ENCODE assay signal across 23 cellular contexts in genomic region chr6:3857822-3858221, GRCh38. TPM values are rescaled to one million over a fixed set of nuclear protein-coding genes. Genes with fewer than 3 reads are reported as not detected.
DNase-seq lines count a peak whose midpoint lies in the region; ATAC-seq, FAIRE-seq and TF ChIP-seq lines count a peak whose summit lies in the region.
"Had no signal": no experiment of that assay in that cellular context is flagged by ENCODE, and none has a peak within 500 bp of the region (broad histone marks: within the 10 kb centered on the region; RNA-seq: fewer than 3 reads in every experiment).

No MANE protein-coding gene starts in this region.

- H3K36me3 ChIP-seq in liver (ENCODE audit: control insufficient read depth in 4 of 4, insufficient read depth in 3 of 4, low read depth in 1 of 4, low read length in 3 of 4) (no peaks in the 10 kb centered on the region), HepG2 (replicated peaks in 1 of 2; ENCODE audit: control insufficient read depth in 1 of 2, insufficient read depth in 2 of 2, low read length in 2 of 2) (no peaks in the 10 kb centered on the region), esophagus muscularis mucosa (no peaks in the 10 kb centered on the region)
- H3K36me3 ChIP-seq: BLaER1, HAP-1 had no signal

- in situ Hi-C loops in HepG2 (cut with HindIII; ENCODE audit: extremely low pct_ligation_motif_present, low pct_unique_long_range_greater_than_20kb): no loop called here

- H3K4me2 ChIP-seq in HepG2 (ENCODE audit: low read depth, low read length): no peak overlapping the region
- H3K4me2 ChIP-seq: BLaER1 had no signal

- POLR2A ChIA-PET in HepG2 (lab: Yijun Ruan, JAX): no interaction called here

- no peak overlapping the region for H3K9ac ChIP-seq in liver (ENCODE audit: low read depth in 1 of 2, low read length in 2 of 2)
- no peak overlapping the region for H3K9ac ChIP-seq in HepG2 (ENCODE audit: insufficient read depth, low read depth, low read length)
- H3K9ac ChIP-seq: BLaER1 had no signal

- H3K27me3 Mint-ChIP-seq in progenitor cell of endocrine pancreas: no peaks in the 10 kb centered on the region

- DNase-seq in HepG2 (ENCODE audit: low spot score) (no peak), esophagus muscularis mucosa (ENCODE audit: extremely low spot score) (peak; percentile 86), progenitor cell of endocrine pancreas (ENCODE audit: low spot score, unreplicated experiment) (no peak), NCI-H82 treated with DMSO at 0.1 percent for 48 hours (lab: John Stamatoyannopoulos, UW; ENCODE audit: unreplicated experiment) (no peak)
- DNase-seq: Caco-2; CD4-positive, CD25-positive, alpha-beta regulatory T cell; CD8-positive, alpha-beta T cell; DMS153; DMS79; EL; GDM1; GOT3; HFFc6 had no signal

- WGBS in liver: 43% methylated on average over 11 of the region's 11 CpGs
- WGBS in HepG2 (ENCODE audit: low lambda C conversion rate): 85% methylated on average over 11 of the region's 11 CpGs
- WGBS in esophagus muscularis mucosa: 89% methylated on average over 10 of the region's 11 CpGs

- intact Hi-C loops in HepG2 (cut with micrococcal nuclease; ENCODE audit: unreplicated experiment) (no loop called here), esophagus muscularis mucosa (cut with DNase I) (no loop called here)

- H3K27ac ChIP-seq in liver (ENCODE audit: low read depth in 1 of 2, low read length in 2 of 2): peak overlapping the region; percentile 63 to 71
- no peak overlapping the region for H3K27ac ChIP-seq in HepG2 (ENCODE audit: extremely low read length, insufficient read depth, low read length)
- H3K27ac ChIP-seq in esophagus muscularis mucosa (replicated peaks in 1 of 4): no peak overlapping the region
- H3K27ac ChIP-seq: 22Rv1, BLaER1, C4-2B had no signal

- no peak overlapping the region for H3K4me3 Mint-ChIP-seq in progenitor cell of endocrine pancreas (ENCODE audit: low read depth)
- H3K4me3 Mint-ChIP-seq: B cell; CD4-positive, CD25-positive, alpha-beta regulatory T cell; CD8-positive, alpha-beta T cell; HFFc6 had no signal

- ATAC-seq in HepG2: no peak
- no peak for ATAC-seq in GM18511 (IDR thresholded peaks at IDR 0.05; ENCODE audit: unreplicated experiment)
- ATAC-seq: CD8-positive, alpha-beta T cell; GM12878 had no signal

- CTCF ChIA-PET in HepG2 (lab: Yijun Ruan, JAX; ENCODE audit: low intra/inter-chr PET ratio, low total read pairs): no interaction called here

- H3K4me1 Mint-ChIP-seq in progenitor cell of endocrine pancreas (ENCODE audit: low read depth): peaks cover 5% of the 10 kb centered on the region
- H3K4me1 Mint-ChIP-seq: B cell; CD4-positive, CD25-positive, alpha-beta regulatory T cell had no signal

- no peak for FAIRE-seq in HepG2 (lab: Jason Lieb, UNC)
- FAIRE-seq: A204.1, GM12878, H54 had no signal

- H3K79me2 ChIP-seq in HepG2 (ENCODE audit: insufficient read depth, low read length): no peaks in the 10 kb centered on the region

- H3K4me3 ChIP-seq in liver (ENCODE audit: low read depth in 1 of 3, low read length in 3 of 3) (no peak overlapping the region), HepG2 (replicated peaks in 1 of 3; ENCODE audit: insufficient read depth in 1 of 3, low read depth in 2 of 3, low read length in 3 of 3) (no peak overlapping the region), esophagus muscularis mucosa (no peak overlapping the region)
- H3K4me3 ChIP-seq: BLaER1, GM12878, HAP-1 had no signal

- no TSS peak for BruUV-seq in HepG2 (replicated peaks; lab: Mats Ljungman, UMichigan)

- TF ChIP-seq EP300 in HepG2 (IDR thresholded peaks at IDR 0.05; ENCODE audit: low read depth in 2 of 2, low read length in 2 of 2) (no peak), HepG2 (CRISPR knock-in tag; IDR thresholded peaks at IDR 0.05; ENCODE audit: borderline replicate concordance) (no peak), esophagus muscularis mucosa (IDR thresholded peaks at IDR 0.05) (no peak)

- no peaks in the 10 kb centered on the region for H4K20me1 ChIP-seq in HepG2 (ENCODE audit: insufficient read depth, low read length)
- H4K20me1 ChIP-seq: BLaER1 had no signal

- H2AFZ ChIP-seq in HepG2 (ENCODE audit: low read length): no peak overlapping the region

- H3K36me3 Mint-ChIP-seq in progenitor cell of endocrine pancreas (ENCODE audit: insufficient read depth): no peaks in the 10 kb centered on the region
- H3K36me3 Mint-ChIP-seq: CD8-positive, alpha-beta T cell had no signal

- peaks cover 0 to 14% (median 5%) of the 10 kb centered on the region in 4 donors for H3K4me1 ChIP-seq in liver (ENCODE audit: control insufficient read depth in 4 of 4, insufficient read depth in 4 of 4, low read length in 3 of 4)
- H3K4me1 ChIP-seq in HepG2 (ENCODE audit: insufficient read depth, low read length): peaks cover 39% of the 10 kb centered on the region
- no peaks in the 10 kb centered on the region for H3K4me1 ChIP-seq in esophagus muscularis mucosa
- H3K4me1 ChIP-seq: BLaER1, Caco-2, HAP-1 had no signal

- no peaks in the 10 kb centered on the region for H3K9me3 ChIP-seq in liver (ENCODE audit: control insufficient read depth in 4 of 4, low read length in 3 of 4)
- H3K9me3 ChIP-seq in HepG2 (ENCODE audit: low read length): no peaks in the 10 kb centered on the region
- no peaks in the 10 kb centered on the region for H3K9me3 ChIP-seq in esophagus muscularis mucosa
- H3K9me3 ChIP-seq: BLaER1, HAP-1 had no signal

- H3K27me3 ChIP-seq in liver (ENCODE audit: control insufficient read depth in 4 of 4, insufficient read depth in 4 of 4, low read length in 3 of 4) (no peaks in the 10 kb centered on the region), HepG2 (ENCODE audit: control insufficient read depth in 1 of 2, insufficient read depth in 2 of 2, low read length in 2 of 2) (no peaks in the 10 kb centered on the region), esophagus muscularis mucosa (no peaks in the 10 kb centered on the region)
- H3K27me3 ChIP-seq: BLaER1 had no signal

- no peak for TF ChIP-seq POLR2A in HepG2 (IDR thresholded peaks at IDR 0.05; ENCODE audit: insufficient read depth in 1 of 2, low read depth in 2 of 2, low read length in 2 of 2)
- TF ChIP-seq POLR2A in esophagus muscularis mucosa (IDR thresholded peaks at IDR 0.05; ENCODE audit: low read depth): no peak

- TF ChIP-seq RAD21 in liver (IDR thresholded peaks at IDR 0.05) (peak; percentile 36 to 55), HepG2 (CRISPR knock-in tag; IDR thresholded peaks at IDR 0.05) (no peak)

- peaks cover 11% of the 10 kb centered on the region for H3K9me3 Mint-ChIP-seq in progenitor cell of endocrine pancreas (ENCODE audit: low read depth)
- H3K9me3 Mint-ChIP-seq: HFFc6 had no signal

- TF ChIP-seq CTCF in liver (IDR thresholded peaks at IDR 0.05; ENCODE audit: low read depth, low read length, missing input control) (no peak), HepG2 (CRISPR knock-in tag; IDR thresholded peaks at IDR 0.05) (no peak), esophagus muscularis mucosa (IDR thresholded peaks at IDR 0.05) (no peak), progenitor cell of endocrine pancreas (IDR thresholded peaks at IDR 0.05; ENCODE audit: unreplicated experiment) (no peak)

- peak overlapping the region; percentile 46 for H3K27ac Mint-ChIP-seq in progenitor cell of endocrine pancreas
- H3K27ac Mint-ChIP-seq: B cell; CD8-positive, alpha-beta T cell; HFFc6 had no signal

TF ChIP-seq in liver, 16 proteins besides CTCF, POLR2A, EP300 and RAD21 (continues in another document):
- TF ChIP-seq JUND (IDR thresholded peaks at IDR 0.05): peak in 1 of 2 donors; percentile 75
- peak; percentile 45 for TF ChIP-seq YY1 (IDR thresholded peaks at IDR 0.05)
- no peak for TF ChIP-seq HNF4G (IDR thresholded peaks at IDR 0.05)
- TF ChIP-seq NR2F2 (IDR thresholded peaks at IDR 0.05): no peak
- TF ChIP-seq RXRA (IDR thresholded peaks at IDR 0.05): peak; percentile 76 to 95
- TF ChIP-seq GABPA (IDR thresholded peaks at IDR 0.05 in 1 of 2, conservative IDR thresholded peaks at IDR 0.05 in 1 of 2): no peak
- TF ChIP-seq EGR1 (IDR thresholded peaks at IDR 0.05; ENCODE audit: low read depth in 2 of 2): peak in 1 of 2 donors; percentile 83

TF ChIP-seq in HepG2, 621 proteins besides CTCF, POLR2A, EP300 and RAD21:
- TF ChIP-seq AKAP8 (CRISPR knock-in tag; IDR thresholded peaks at IDR 0.05) (no peak), ATAD3A (CRISPR knock-in tag; IDR thresholded peaks at IDR 0.05) (no peak)

RNA-seq across cellular contexts. Expression of gene FAM50B, which starts 8.6 kb away (rescaled TPM):
- total RNA-seq in liver (10 to 100 TPM in 1 of 2 donors, 1 to 10 TPM in 1; 8.8 to 10.2 TPM), HepG2 (2016; rRNA removed; fragmentation: Illumina TruSeq; extraction: Trizol) (not detected in 2 replicates), esophagus muscularis mucosa (10 to 100 TPM; 12.5 to 26.6 (median 17.6) TPM), progenitor cell of endocrine pancreas (2.8 and 3.2 TPM in 2 replicates)
- polyA plus RNA-seq in liver (10 to 100 TPM; 11.9 to 12.3 TPM), HepG2 (2011; rRNA removed) (0.05 TPM in 1 of 2 replicates, not detected in the other)
- total RNA-seq in HepG2 (2016; cell fraction: cytosol; rRNA removed; fragmentation: Illumina TruSeq; extraction: Trizol; ENCODE audit: low read depth): not detected in 2 replicates
- not detected in 2 replicates for total RNA-seq in HepG2 (2016; cell fraction: insoluble cytoplasmic fraction; rRNA removed; fragmentation: Illumina TruSeq; extraction: Trizol)
- not detected in 2 replicates for total RNA-seq in HepG2 (2016; cell fraction: membrane; rRNA removed; fragmentation: Illumina TruSeq; extraction: Trizol)
- total RNA-seq in HepG2 (2016; cell fraction: nucleus; rRNA removed; fragmentation: Illumina TruSeq; extraction: Trizol): not detected in 2 replicates
- not detected in 2 replicates for polyA plus RNA-seq in HepG2 (2011; cell fraction: cytosol; rRNA removed)
- polyA plus RNA-seq in HepG2 (2011; cell fraction: nucleus; rRNA removed): 0.07 TPM in 1 of 2 replicates, not detected in the other
- not detected in 2 replicates for polyA plus RNA-seq in HepG2 (2012)
- polyA plus RNA-seq in HepG2 (2016; cell fraction: cytosol; fragmentation: Illumina TruSeq; extraction: Trizol; ENCODE audit: low read depth): not detected in 2 replicates
- polyA plus RNA-seq in HepG2 (2016; cell fraction: insoluble cytoplasmic fraction; fragmentation: Illumina TruSeq; extraction: Trizol; ENCODE audit: low read depth): not detected in 2 replicates
- not detected in 2 replicates for polyA plus RNA-seq in HepG2 (2016; cell fraction: membrane; fragmentation: Illumina TruSeq; extraction: Trizol; ENCODE audit: low read depth)
- polyA plus RNA-seq in HepG2 (2016; cell fraction: nucleus; fragmentation: Illumina TruSeq; extraction: Trizol; ENCODE audit: insufficient read depth, low read depth): not detected in 2 replicates
- polyA minus RNA-seq in HepG2 (2011; rRNA and poly(A)+ RNA removed; ENCODE audit: low replicate concordance): 2.4 TPM in 1 of 2 replicates, not detected in the other
- not detected in 2 replicates for polyA minus RNA-seq in HepG2 (2011; cell fraction: cytosol; rRNA and poly(A)+ RNA removed)
- polyA minus RNA-seq in HepG2 (2011; cell fraction: nucleus; rRNA and poly(A)+ RNA removed): not detected in 2 replicates
- total RNA-seq: Caco-2 had no signal

Comparison
In these comparisons a context has a peak if more than half of its experiments do, and no peak if none do; other contexts are left out.
1. H3K27ac ChIP-seq: peak in liver (2 of 2); none in HepG2 (single experiment) and esophagus muscularis mucosa (0 of 4).